ENCODE assay signal across 1 cellular context in the genomic region with DNA sequence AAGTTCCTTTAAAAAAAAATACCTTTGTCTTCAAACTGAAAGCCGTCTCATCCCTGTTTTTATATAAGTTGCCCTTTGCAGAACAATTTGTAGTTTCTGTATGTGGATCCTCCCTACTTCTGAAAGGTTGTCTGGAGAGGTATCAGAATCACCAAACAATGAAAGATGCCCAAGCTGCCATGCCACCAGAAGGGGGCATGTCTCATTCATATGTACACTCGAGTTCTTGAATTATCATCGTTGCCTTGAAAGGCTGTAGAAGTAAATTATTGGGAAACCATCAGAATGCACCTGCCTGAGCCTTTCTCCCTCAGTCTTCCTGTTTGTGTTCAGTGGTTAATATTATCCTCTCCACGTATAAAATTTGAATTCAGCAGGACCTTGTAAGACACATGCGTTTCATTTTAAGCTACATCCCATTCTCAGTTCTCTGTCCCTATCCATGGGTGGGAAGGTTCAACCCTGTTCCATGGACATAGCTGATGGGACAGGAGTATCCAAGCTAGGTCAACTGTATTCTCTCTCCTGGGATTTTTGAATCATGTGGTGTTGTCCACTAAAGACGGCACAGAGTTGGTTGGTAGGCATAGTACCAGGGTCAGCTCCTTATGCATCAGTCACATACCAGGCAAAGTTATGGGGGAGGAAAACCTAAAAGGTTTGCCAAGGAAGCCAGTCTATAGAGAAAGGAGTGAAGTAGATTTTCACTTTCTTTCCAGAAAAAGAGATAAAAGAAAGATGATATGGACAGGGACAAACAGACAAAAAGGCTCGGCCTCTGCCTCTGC.
TF ChIP-seq lines count a peak whose summit lies in the region.

No MANE protein-coding gene starts in this region.

TF ChIP-seq in H1, 55 proteins besides CTCF, POLR2A, EP300 and RAD21 (continued from another document):
- TF ChIP-seq NANOG (IDR thresholded peaks at IDR 0.05; ENCODE audit: insufficient read depth, low read depth, low read length, poor library complexity, severe bottlenecking): no peak
TF ChIP-seq in H1: peak in this region for 1.
